10 cellular contexts compared by ENCODE assay signal in genomic region chr17:5508855-5509254, GRCh38. TPM values are rescaled to one million over a fixed set of nuclear protein-coding genes. Genes with fewer than 3 reads are reported as not detected.
DNase-seq lines count a peak whose midpoint lies in the region; TF ChIP-seq lines count a peak whose summit lies in the region.
"Had no signal": no experiment of that assay in that cellular context is flagged by ENCODE, and none has a peak within 500 bp of the region (broad histone marks: within the 10 kb centered on the region; RNA-seq: fewer than 3 reads in every experiment).

No MANE protein-coding gene starts in this region.

- H2AK5ac ChIP-seq in neuronal stem cell (ENCODE audit: low read depth, low read length) = no peak overlapping the region

- no peak overlapping the region for H3K14ac ChIP-seq in neuronal stem cell (ENCODE audit: low read length)

- TF ChIP-seq EP300 in tibial nerve (IDR thresholded peaks at IDR 0.05) = no peak

- H3K4me3 ChIP-seq in neuronal stem cell (ENCODE audit: low read length in 2 of 2) (no peak overlapping the region), tibial nerve (no peak overlapping the region)
- H3K4me3 ChIP-seq: right atrium auricular region had no signal

- H3K4ac ChIP-seq in neuronal stem cell (ENCODE audit: low read length) = no peak overlapping the region

- H3K18ac ChIP-seq in neuronal stem cell (ENCODE audit: low read length) = peak overlapping the region; percentile 76

- TF ChIP-seq POLR2A in tibial nerve (IDR thresholded peaks at IDR 0.05) = no peak

- H3K9me3 ChIP-seq in neuronal stem cell (replicated peaks in 1 of 2; ENCODE audit: control insufficient read depth in 2 of 2, insufficient read depth in 1 of 2, low read depth in 1 of 2, low read length in 2 of 2) = no peaks in the 10 kb centered on the region
- no peaks in the 10 kb centered on the region for H3K9me3 ChIP-seq in tibial nerve
- H3K9me3 ChIP-seq: right atrium auricular region had no signal

- WGBS in neuronal stem cell (ENCODE audit: extremely low coverage in 2 of 2, insufficient read length in 2 of 2, insufficient replicate concordance in 1 of 2), 2 donors = no CpG with 5 or more reads among the region's 4 CpGs
- 11 to 39% methylated on average over 4 of the region's 4 CpGs for WGBS in tibial nerve, 2 donors

- no peak overlapping the region for H3K4me2 ChIP-seq in neuronal stem cell (ENCODE audit: insufficient read depth, low read length, poor library complexity, severe bottlenecking)

- H3K23ac ChIP-seq in neuronal stem cell (ENCODE audit: low read depth, low read length, poor library complexity) = no peak overlapping the region

- no peak overlapping the region for H2BK120ac ChIP-seq in neuronal stem cell (ENCODE audit: low read depth, low read length)

- DNase-seq in ELF-1 (ENCODE audit: low read depth, low spot score) (peak; percentile 31), NCI-H2196 (lab: John Stamatoyannopoulos, UW; ENCODE audit: unreplicated experiment) (peak; percentile 47), neuronal stem cell (ENCODE audit: low spot score) (peak; percentile 66), medulla oblongata (ENCODE audit: extremely low spot score) (no peak), tibial nerve (ENCODE audit: low spot score in 2 of 2) (no peak)
- DNase-seq in activated effector memory CD4-positive, alpha-beta T cell treated with Interleukin-2 at 50 U/mL for 16 hours = no peak
- DNase-seq in stimulated activated CD4-positive, alpha-beta T cell treated with anti-CD3 and anti-CD28 coated beads, Interleukin-2, amount 100 ng/mL, for 24 hours = no peak
- DNase-seq: activated CD4-positive, alpha-beta memory T cell treated with anti-CD3 and anti-CD28 coated beads for 36 hours had no signal

- no peak for TF ChIP-seq CTCF in tibial nerve (IDR thresholded peaks at IDR 0.05)

- H3K27ac ChIP-seq in cingulate gyrus (ENCODE audit: low read depth, low read length) (peak overlapping the region; percentile 4), neuronal stem cell (replicated peaks; ENCODE audit: low read length) (peak overlapping the region; percentile 44), tibial nerve (no peak overlapping the region)
- H3K27ac ChIP-seq: right atrium auricular region had no signal

- peak overlapping the region; percentile 66 for H2AFZ ChIP-seq in neuronal stem cell (ENCODE audit: low read length)

- H3K79me1 ChIP-seq in neuronal stem cell (ENCODE audit: low read depth, low read length) = no peaks in the 10 kb centered on the region

- H4K8ac ChIP-seq in neuronal stem cell (ENCODE audit: low read depth, low read length) = no peak overlapping the region

- no peaks in the 10 kb centered on the region for H3K27me3 ChIP-seq in neuronal stem cell (ENCODE audit: control insufficient read depth in 3 of 3, insufficient read depth in 3 of 3, low read depth in 1 of 3, low read length in 3 of 3)
- H3K27me3 ChIP-seq in tibial nerve = no peaks in the 10 kb centered on the region
- H3K27me3 ChIP-seq: right atrium auricular region had no signal

- no peak overlapping the region for H2BK15ac ChIP-seq in neuronal stem cell (ENCODE audit: low read length)

- H3K4me1 ChIP-seq in neuronal stem cell (ENCODE audit: control insufficient read depth in 2 of 2, insufficient read depth in 1 of 2, low read depth in 1 of 2, low read length in 2 of 2) (peaks cover 6 to 13% of the 10 kb centered on the region in 2 donors), tibial nerve (no peaks in the 10 kb centered on the region)
- H3K4me1 ChIP-seq: right atrium auricular region had no signal

- no peak overlapping the region for H3K9ac ChIP-seq in neuronal stem cell (ENCODE audit: low read depth, low read length, poor library complexity)

- no peaks in the 10 kb centered on the region for H3K36me3 ChIP-seq in neuronal stem cell (replicated peaks in 1 of 2; ENCODE audit: control insufficient read depth in 2 of 2, insufficient read depth in 2 of 2, low read length in 2 of 2)
- H3K36me3 ChIP-seq in tibial nerve = no peaks in the 10 kb centered on the region
- H3K36me3 ChIP-seq: right atrium auricular region had no signal

- no peak overlapping the region for H2BK5ac ChIP-seq in neuronal stem cell (ENCODE audit: low read length)

- H2BK12ac ChIP-seq in neuronal stem cell (ENCODE audit: low read length) = no peak overlapping the region

- no peak overlapping the region for H4K91ac ChIP-seq in neuronal stem cell (ENCODE audit: low read depth, low read length, poor library complexity)

RNA-seq across cellular contexts. Expression of gene MIS12, which starts 22.5 kb away (rescaled TPM):
- 24.0 TPM for polyA plus RNA-seq in neuronal stem cell (2013, experiment 1 of 2)
- 25.1 TPM for polyA plus RNA-seq in neuronal stem cell (2013, experiment 2 of 2)
- 10 to 100 TPM; 11.1 to 17.5 (median 15.1) TPM for total RNA-seq in tibial nerve

RNA-seq across cellular contexts. Expression of gene DERL2, which starts 22.9 kb away (rescaled TPM):
- polyA plus RNA-seq in neuronal stem cell (2013, experiment 1 of 2) = 19.3 TPM
- 21.1 TPM for polyA plus RNA-seq in neuronal stem cell (2013, experiment 2 of 2)
- 10 to 100 TPM; 22.0 to 30.6 (median 23.4) TPM for total RNA-seq in tibial nerve

RNA-seq across cellular contexts. Expression of gene DHX33, which starts 40.1 kb away (rescaled TPM):
- 14.3 TPM for polyA plus RNA-seq in neuronal stem cell (2013, experiment 1 of 2)
- 14.9 TPM for polyA plus RNA-seq in neuronal stem cell (2013, experiment 2 of 2)
- 10 to 100 TPM; 12.6 to 20.1 (median 13.4) TPM for total RNA-seq in tibial nerve

Comparison
In these comparisons a context has a peak if more than half of its experiments do, and no peak if none do; other contexts are left out.
1. DNase-seq: peak in ELF-1 (single experiment), NCI-H2196 (single experiment) and neuronal stem cell (single experiment); none in activated effector memory CD4-positive, alpha-beta T cell treated with Interleukin-2 at 50 U/mL for 16 hours (single experiment), stimulated activated CD4-positive, alpha-beta T cell treated with anti-CD3 and anti-CD28 coated beads, Interleukin-2, amount 100 ng/mL, for 24 hours (0 of 2), medulla oblongata (single experiment) and tibial nerve (0 of 2).
2. H3K27ac ChIP-seq: peak in cingulate gyrus (single experiment) and neuronal stem cell (single experiment); none in tibial nerve (0 of 4).